In the genomic region with DNA sequence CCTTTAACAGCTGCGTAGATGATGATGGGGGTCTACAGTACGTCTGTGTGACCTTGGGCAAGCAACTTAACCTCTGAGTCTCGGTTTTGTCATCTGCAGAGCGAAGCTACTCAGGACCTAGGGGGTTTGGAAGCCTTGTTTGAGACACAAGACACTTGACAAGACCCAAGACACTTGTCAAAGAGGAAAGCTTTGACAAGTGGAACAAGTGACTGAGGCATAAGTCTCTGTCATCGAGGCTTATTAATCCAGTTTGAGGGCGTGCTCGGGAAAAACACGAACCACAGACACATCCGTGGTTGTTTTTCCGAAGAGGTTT, we compare ENCODE assay signal across 1 cellular context.
A peak's percentile ranks its signal among the peaks of the same experiment; 100 is the strongest.
TF ChIP-seq lines count a peak whose summit lies in the region.

No MANE protein-coding gene starts in this region.

TF ChIP-seq in K562, 482 proteins besides CTCF, POLR2A, EP300 and RAD21 (continues in another document):
- TF ChIP-seq ERF (CRISPR knock-in tag; IDR thresholded peaks at IDR 0.05), result 0 out of 2 replicates have a peak, but pooled peaks have one; percentile 3
- TF ChIP-seq TRIM24 (IDR thresholded peaks at IDR 0.05), result 0 out of 4 replicates have a peak, but pooled peaks of 1 of the 2 experiments have one; percentile 19
- TF ChIP-seq SLC30A9 (CRISPR knock-in tag; IDR thresholded peaks at IDR 0.05), result no peak
- no peak for TF ChIP-seq ZNF76 (CRISPR knock-in tag; IDR thresholded peaks at IDR 0.05; ENCODE audit: borderline replicate concordance)
- no peak for TF ChIP-seq FOSL1 (tag; conservative IDR thresholded peaks at IDR 0.05)
- TF ChIP-seq ESRRA (IDR thresholded peaks at IDR 0.05; ENCODE audit: borderline replicate concordance, low read depth), result peak; percentile 6; the same call in 1 of the 2 replicates
- TF ChIP-seq MEF2D (tag; conservative IDR thresholded peaks at IDR 0.05; ENCODE audit: low read depth), result no peak
- TF ChIP-seq ZC3H11A (IDR thresholded peaks at IDR 0.05; ENCODE audit: low read depth, low read length), result no peak
- no peak for TF ChIP-seq RBM22 (IDR thresholded peaks at IDR 0.05; ENCODE audit: low read depth, low read length, poor library complexity, severe bottlenecking)
- TF ChIP-seq, protein P1, sequence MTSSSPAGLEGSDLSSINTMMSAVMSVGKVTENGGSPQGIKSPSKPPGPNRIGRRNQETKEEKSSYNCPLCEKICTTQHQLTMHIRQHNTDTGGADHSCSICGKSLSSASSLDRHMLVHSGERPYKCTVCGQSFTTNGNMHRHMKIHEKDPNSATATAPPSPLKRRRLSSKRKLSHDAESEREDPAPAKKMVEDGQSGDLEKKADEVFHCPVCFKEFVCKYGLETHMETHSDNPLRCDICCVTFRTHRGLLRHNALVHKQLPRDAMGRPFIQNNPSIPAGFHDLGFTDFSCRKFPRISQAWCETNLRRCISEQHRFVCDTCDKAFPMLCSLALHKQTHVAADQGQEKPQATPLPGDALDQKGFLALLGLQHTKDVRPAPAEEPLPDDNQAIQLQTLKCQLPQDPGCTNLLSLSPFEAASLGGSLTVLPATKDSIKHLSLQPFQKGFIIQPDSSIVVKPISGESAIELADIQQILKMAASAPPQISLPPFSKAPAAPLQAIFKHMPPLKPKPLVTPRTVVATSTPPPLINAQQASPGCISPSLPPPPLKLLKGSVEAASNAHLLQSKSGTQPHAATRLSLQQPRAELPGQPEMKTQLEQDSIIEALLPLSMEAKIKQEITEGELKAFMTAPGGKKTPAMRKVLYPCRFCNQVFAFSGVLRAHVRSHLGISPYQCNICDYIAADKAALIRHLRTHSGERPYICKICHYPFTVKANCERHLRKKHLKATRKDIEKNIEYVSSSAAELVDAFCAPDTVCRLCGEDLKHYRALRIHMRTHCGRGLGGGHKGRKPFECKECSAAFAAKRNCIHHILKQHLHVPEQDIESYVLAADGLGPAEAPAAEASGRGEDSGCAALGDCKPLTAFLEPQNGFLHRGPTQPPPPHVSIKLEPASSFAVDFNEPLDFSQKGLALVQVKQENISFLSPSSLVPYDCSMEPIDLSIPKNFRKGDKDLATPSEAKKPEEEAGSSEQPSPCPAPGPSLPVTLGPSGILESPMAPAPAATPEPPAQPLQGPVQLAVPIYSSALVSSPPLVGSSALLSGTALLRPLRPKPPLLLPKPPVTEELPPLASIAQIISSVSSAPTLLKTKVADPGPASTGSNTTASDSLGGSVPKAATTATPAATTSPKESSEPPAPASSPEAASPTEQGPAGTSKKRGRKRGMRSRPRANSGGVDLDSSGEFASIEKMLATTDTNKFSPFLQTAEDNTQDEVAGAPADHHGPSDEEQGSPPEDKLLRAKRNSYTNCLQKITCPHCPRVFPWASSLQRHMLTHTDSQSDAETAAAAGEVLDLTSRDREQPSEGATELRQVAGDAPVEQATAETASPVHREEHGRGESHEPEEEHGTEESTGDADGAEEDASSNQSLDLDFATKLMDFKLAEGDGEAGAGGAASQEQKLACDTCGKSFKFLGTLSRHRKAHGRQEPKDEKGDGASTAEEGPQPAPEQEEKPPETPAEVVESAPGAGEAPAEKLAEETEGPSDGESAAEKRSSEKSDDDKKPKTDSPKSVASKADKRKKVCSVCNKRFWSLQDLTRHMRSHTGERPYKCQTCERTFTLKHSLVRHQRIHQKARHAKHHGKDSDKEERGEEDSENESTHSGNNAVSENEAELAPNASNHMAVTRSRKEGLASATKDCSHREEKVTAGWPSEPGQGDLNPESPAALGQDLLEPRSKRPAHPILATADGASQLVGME (CRISPR knock-in tag; IDR thresholded peaks at IDR 0.05), result peak; percentile 72; the same call in 1 of the 2 replicates
- TF ChIP-seq ZBTB2 (IDR thresholded peaks at IDR 0.05), result 0 out of 2 replicates have a peak, but pooled peaks have one; percentile 12
- peak; percentile 13 for TF ChIP-seq SAP30 (IDR thresholded peaks at IDR 0.05; ENCODE audit: borderline replicate concordance, insufficient read depth, low read depth, low read length, poor library complexity, severe bottlenecking)
- TF ChIP-seq BACH1 (tag; IDR thresholded peaks at IDR 0.05), result no peak
- TF ChIP-seq SMARCE1 (IDR thresholded peaks at IDR 0.05), result peak; percentile 24; the same call in 1 of the 2 replicates
- no peak for TF ChIP-seq ZFP30 (CRISPR knock-in tag; IDR thresholded peaks at IDR 0.05; ENCODE audit: borderline replicate concordance)
- TF ChIP-seq CXXC5 (CRISPR knock-in tag; IDR thresholded peaks at IDR 0.05), result no peak
- TF ChIP-seq, protein P2, sequence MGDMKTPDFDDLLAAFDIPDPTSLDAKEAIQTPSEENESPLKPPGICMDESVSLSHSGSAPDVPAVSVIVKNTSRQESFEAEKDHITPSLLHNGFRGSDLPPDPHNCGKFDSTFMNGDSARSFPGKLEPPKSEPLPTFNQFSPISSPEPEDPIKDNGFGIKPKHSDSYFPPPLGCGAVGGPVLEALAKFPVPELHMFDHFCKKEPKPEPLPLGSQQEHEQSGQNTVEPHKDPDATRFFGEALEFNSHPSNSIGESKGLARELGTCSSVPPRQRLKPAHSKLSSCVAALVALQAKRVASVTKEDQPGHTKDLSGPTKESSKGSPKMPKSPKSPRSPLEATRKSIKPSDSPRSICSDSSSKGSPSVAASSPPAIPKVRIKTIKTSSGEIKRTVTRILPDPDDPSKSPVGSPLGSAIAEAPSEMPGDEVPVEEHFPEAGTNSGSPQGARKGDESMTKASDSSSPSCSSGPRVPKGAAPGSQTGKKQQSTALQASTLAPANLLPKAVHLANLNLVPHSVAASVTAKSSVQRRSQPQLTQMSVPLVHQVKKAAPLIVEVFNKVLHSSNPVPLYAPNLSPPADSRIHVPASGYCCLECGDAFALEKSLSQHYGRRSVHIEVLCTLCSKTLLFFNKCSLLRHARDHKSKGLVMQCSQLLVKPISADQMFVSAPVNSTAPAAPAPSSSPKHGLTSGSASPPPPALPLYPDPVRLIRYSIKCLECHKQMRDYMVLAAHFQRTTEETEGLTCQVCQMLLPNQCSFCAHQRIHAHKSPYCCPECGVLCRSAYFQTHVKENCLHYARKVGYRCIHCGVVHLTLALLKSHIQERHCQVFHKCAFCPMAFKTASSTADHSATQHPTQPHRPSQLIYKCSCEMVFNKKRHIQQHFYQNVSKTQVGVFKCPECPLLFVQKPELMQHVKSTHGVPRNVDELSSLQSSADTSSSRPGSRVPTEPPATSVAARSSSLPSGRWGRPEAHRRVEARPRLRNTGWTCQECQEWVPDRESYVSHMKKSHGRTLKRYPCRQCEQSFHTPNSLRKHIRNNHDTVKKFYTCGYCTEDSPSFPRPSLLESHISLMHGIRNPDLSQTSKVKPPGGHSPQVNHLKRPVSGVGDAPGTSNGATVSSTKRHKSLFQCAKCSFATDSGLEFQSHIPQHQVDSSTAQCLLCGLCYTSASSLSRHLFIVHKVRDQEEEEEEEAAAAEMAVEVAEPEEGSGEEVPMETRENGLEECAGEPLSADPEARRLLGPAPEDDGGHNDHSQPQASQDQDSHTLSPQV (IDR thresholded peaks at IDR 0.05), result 0 out of 2 replicates have a peak, but pooled peaks have one; percentile 26
- no peak for TF ChIP-seq ZNF133 (CRISPR knock-in tag; IDR thresholded peaks at IDR 0.05)
- TF ChIP-seq EZH2 (IDR thresholded peaks at IDR 0.05; ENCODE audit: borderline replicate concordance, low read depth, low read length), result no peak
- no peak for TF ChIP-seq SMAD3 (CRISPR knock-in tag; conservative IDR thresholded peaks at IDR 0.05)
- no peak for TF ChIP-seq STAT5A (IDR thresholded peaks at IDR 0.05; ENCODE audit: borderline replicate concordance, low read length)
- 0 out of 2 replicates have a peak, but pooled peaks have one; percentile 13 for TF ChIP-seq HDAC8 (tag; IDR thresholded peaks at IDR 0.05)
- TF ChIP-seq, protein P3, sequence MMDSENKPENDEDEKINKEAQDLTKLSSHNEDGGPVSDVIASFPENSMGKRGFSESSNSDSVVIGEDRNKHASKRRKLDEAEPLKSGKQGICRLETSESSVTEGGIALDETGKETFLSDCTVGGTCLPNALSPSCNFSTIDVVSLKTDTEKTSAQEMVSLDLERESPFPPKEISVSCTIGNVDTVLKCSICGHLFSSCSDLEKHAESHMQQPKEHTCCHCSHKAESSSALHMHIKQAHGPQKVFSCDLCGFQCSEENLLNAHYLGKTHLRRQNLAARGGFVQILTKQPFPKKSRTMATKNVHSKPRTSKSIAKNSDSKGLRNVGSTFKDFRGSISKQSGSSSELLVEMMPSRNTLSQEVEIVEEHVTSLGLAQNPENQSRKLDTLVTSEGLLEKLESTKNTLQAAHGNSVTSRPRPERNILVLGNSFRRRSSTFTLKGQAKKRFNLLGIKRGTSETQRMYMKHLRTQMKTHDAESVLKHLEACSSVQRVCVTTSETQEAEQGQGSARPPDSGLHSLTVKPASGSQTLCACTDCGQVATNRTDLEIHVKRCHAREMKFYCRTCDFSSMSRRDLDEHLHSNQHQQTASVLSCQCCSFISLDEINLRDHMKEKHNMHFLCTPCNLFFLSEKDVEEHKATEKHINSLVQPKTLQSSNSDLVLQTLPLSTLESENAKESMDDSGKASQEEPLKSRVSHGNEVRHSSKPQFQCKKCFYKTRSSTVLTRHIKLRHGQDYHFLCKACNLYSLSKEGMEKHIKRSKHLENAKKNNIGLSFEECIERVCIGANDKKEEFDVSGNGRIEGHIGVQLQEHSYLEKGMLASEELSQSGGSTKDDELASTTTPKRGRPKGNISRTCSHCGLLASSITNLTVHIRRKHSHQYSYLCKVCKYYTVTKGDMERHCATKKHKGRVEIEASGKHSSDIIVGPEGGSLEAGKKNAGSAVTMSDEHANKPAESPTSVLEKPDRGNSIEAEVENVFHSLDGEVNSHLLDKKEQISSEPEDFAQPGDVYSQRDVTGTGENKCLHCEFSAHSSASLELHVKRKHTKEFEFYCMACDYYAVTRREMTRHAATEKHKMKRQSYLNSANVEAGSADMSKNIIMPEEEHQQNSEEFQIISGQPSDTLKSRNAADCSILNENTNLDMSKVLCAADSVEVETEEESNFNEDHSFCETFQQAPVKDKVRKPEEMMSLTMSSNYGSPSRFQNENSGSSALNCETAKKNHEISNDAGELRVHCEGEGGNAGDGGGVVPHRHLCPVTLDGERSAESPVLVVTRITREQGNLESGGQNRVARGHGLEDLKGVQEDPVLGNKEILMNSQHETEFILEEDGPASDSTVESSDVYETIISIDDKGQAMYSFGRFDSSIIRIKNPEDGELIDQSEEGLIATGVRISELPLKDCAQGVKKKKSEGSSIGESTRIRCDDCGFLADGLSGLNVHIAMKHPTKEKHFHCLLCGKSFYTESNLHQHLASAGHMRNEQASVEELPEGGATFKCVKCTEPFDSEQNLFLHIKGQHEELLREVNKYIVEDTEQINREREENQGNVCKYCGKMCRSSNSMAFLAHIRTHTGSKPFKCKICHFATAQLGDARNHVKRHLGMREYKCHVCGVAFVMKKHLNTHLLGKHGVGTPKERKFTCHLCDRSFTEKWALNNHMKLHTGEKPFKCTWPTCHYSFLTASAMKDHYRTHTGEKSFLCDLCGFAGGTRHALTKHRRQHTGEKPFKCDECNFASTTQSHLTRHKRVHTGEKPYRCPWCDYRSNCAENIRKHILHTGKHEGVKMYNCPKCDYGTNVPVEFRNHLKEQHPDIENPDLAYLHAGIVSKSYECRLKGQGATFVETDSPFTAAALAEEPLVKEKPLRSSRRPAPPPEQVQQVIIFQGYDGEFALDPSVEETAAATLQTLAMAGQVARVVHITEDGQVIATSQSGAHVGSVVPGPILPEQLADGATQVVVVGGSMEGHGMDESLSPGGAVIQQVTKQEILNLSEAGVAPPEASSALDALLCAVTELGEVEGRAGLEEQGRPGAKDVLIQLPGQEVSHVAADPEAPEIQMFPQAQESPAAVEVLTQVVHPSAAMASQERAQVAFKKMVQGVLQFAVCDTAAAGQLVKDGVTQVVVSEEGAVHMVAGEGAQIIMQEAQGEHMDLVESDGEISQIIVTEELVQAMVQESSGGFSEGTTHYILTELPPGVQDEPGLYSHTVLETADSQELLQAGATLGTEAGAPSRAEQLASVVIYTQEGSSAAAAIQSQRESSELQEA (IDR thresholded peaks at IDR 0.05; ENCODE audit: low read depth), result no peak
- TF ChIP-seq ZFP36 (IDR thresholded peaks at IDR 0.05; ENCODE audit: low read depth, low read length, partially characterized antibody), result no peak
- TF ChIP-seq ETV5 (CRISPR knock-in tag; IDR thresholded peaks at IDR 0.05; ENCODE audit: low read depth), result peak; percentile 15; the same call in 1 of the 2 replicates
- TF ChIP-seq MIER1 (IDR thresholded peaks at IDR 0.05; ENCODE audit: low read depth), result 0 out of 2 replicates have a peak, but pooled peaks have one; percentile 57
- TF ChIP-seq CBFA2T2 (conservative IDR thresholded peaks at IDR 0.05), result no peak
- peak; percentile 22 for TF ChIP-seq DPF2 (IDR thresholded peaks at IDR 0.05)
- 0 out of 2 replicates have a peak, but pooled peaks have one; percentile 2 for TF ChIP-seq ZNF57 (CRISPR knock-in tag; IDR thresholded peaks at IDR 0.05)
- TF ChIP-seq PTRF (tag; IDR thresholded peaks at IDR 0.05), result no peak
- TF ChIP-seq HBP1 (CRISPR knock-in tag; IDR thresholded peaks at IDR 0.05), result no peak
- TF ChIP-seq CREBBP (IDR thresholded peaks at IDR 0.05; ENCODE audit: low read depth, low read length), result no peak
- TF ChIP-seq L3MBTL2 (IDR thresholded peaks at IDR 0.05), result peak; percentile 23; the same call in 1 of the 2 replicates
- 0 out of 2 replicates have a peak, but pooled peaks have one; percentile 54 for TF ChIP-seq DNMT1 (IDR thresholded peaks at IDR 0.05)
